Comparison of ENCODE assay signal across 26 cellular contexts in the genomic region with DNA sequence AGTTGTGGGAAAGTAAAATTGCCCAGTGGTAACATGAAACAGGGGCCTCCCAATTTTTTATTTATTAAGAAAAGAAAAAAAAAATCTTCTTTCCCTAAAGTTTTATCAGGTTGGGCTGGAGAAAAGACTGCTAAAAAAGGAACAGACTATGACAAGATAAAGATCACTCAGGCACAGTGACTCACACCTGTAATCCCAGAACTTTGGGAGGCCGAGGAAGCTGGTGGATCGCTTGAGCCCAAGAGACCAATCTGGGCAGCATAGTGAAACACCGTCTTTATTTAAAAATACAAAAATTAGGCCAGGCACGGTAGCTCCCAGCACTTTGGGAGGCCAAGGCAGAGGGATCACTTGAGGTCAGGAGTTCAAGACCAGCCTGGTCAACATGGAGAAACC.
"Had no signal": no experiment of that assay in that cellular context is flagged by ENCODE, and none has a peak within 500 bp of the region (broad histone marks: within the 10 kb centered on the region; RNA-seq: fewer than 3 reads in every experiment).

No MANE protein-coding gene starts in this region.

- H3K9me3 ChIP-seq: ascending aorta, esophagus squamous epithelium, neutrophil, ovary, psoas muscle, stomach, thyroid gland had no signal

- H3K36me3 Mint-ChIP-seq: activated naive CD8-positive, alpha-beta T cell; mesothelial cell of epicardium; naive B cell; stimulated activated naive B cell treated with anti-CD40 and anti-IgM and Interleukin-4, amounts not matched to agents 10 μg/mL and 1 μg/mL and 100 μg/mL, for 72 hours had no signal

- H3K27me3 ChIP-seq: ascending aorta, esophagus squamous epithelium, neutrophil, ovary, stomach, thyroid gland, upper lobe of right lung had no signal

- H3K27ac Mint-ChIP-seq: activated CD8-positive, alpha-beta T cell treated with anti-CD3 and anti-CD28 coated beads for 36 hours; activated naive CD8-positive, alpha-beta T cell; mesothelial cell of epicardium; naive B cell; nephron progenitor cell; stimulated activated naive B cell treated with anti-CD40 and anti-IgM and Interleukin-4, amounts not matched to agents 10 μg/mL and 1 μg/mL and 100 μg/mL, for 72 hours; T-helper 1 cell treated with Interleukin-12 subunit alpha and Interleukin-12 subunit beta and Interleukin-4 antibody, amounts not matched to agents 30 μg/mL and 1 μg/mL, for 36 hours had no signal

- DNase-seq: activated CD4-positive, alpha-beta T cell treated with anti-CD3 and anti-CD28 coated beads for 1 hour; activated CD4-positive, alpha-beta T cell treated with anti-CD3 and anti-CD28 coated beads, Interleukin-2, amount 50 U/mL, for 1 hour; activated CD8-positive, alpha-beta T cell treated with anti-CD3 and anti-CD28 coated beads for 36 hours; activated naive CD4-positive, alpha-beta T cell; activated T-cell treated with anti-CD3 and anti-CD28 coated beads, Interleukin-2, amount 50 U/mL, for 4 hours; central memory CD4-positive, alpha-beta T cell; dermis blood vessel endothelial cell; effector CD4-positive, alpha-beta T cell; esophagus squamous epithelium; left ventricle myocardium superior; naive B cell; nephron progenitor cell; ovary; stimulated activated CD4-positive, alpha-beta T cell treated with anti-CD3 and anti-CD28 coated beads, Interleukin-15, amount 100 ng/mL, for 24 hours; stimulated activated CD4-positive, alpha-beta T cell treated with anti-CD3 and anti-CD28 coated beads, Interleukin-2, amount 100 ng/mL, for 24 hours; stimulated activated naive B cell treated with anti-CD40 and anti-IgM and Interleukin-4, amounts not matched to agents 10 μg/mL and 1 μg/mL and 100 μg/mL, for 72 hours; T-helper 9 cell; thyroid gland; upper lobe of right lung had no signal

- H3K4me3 ChIP-seq: ascending aorta, esophagus squamous epithelium, ovary, psoas muscle, stomach, thyroid gland, upper lobe of right lung had no signal

- H3K27me3 Mint-ChIP-seq: activated CD8-positive, alpha-beta T cell treated with anti-CD3 and anti-CD28 coated beads for 36 hours; activated naive CD8-positive, alpha-beta T cell; stimulated activated naive B cell treated with anti-CD40 and anti-IgM and Interleukin-4, amounts not matched to agents 10 μg/mL and 1 μg/mL and 100 μg/mL, for 72 hours had no signal

- H3K4me1 ChIP-seq: psoas muscle, stomach, thyroid gland, upper lobe of right lung had no signal

- H3K27ac ChIP-seq: ascending aorta, neutrophil, ovary, psoas muscle, stomach, thyroid gland, upper lobe of right lung had no signal

- H3K36me3 ChIP-seq: ascending aorta, esophagus squamous epithelium, neutrophil, ovary, stomach, thyroid gland, upper lobe of right lung had no signal

- H3K4me3 Mint-ChIP-seq: activated CD8-positive, alpha-beta T cell treated with anti-CD3 and anti-CD28 coated beads for 36 hours; activated naive CD8-positive, alpha-beta T cell; activated T-cell treated with anti-CD3 and anti-CD28 coated beads, Interleukin-2, amount 50 U/mL, for 4 hours; mesothelial cell of epicardium; naive B cell; nephron progenitor cell; stimulated activated naive B cell treated with anti-CD40 and anti-IgM and Interleukin-4, amounts not matched to agents 10 μg/mL and 1 μg/mL and 100 μg/mL, for 72 hours; T-helper 1 cell treated with Interleukin-12 subunit alpha and Interleukin-12 subunit beta and Interleukin-4 antibody, amounts not matched to agents 30 μg/mL and 1 μg/mL, for 36 hours had no signal

- ATAC-seq: activated CD8-positive, alpha-beta T cell treated with anti-CD3 and anti-CD28 coated beads for 36 hours; activated T-cell treated with anti-CD3 and anti-CD28 coated beads, Interleukin-2, amount 50 U/mL, for 4 hours; left ventricle myocardium superior; psoas muscle; stimulated activated naive B cell treated with anti-CD40 and anti-IgM and Interleukin-4, amounts not matched to agents 10 μg/mL and 1 μg/mL and 100 μg/mL, for 72 hours; upper lobe of right lung had no signal

- H3K9me3 Mint-ChIP-seq: activated T-cell treated with anti-CD3 and anti-CD28 coated beads, Interleukin-2, amount 50 U/mL, for 4 hours; nephron progenitor cell; stimulated activated naive B cell treated with anti-CD40 and anti-IgM and Interleukin-4, amounts not matched to agents 10 μg/mL and 1 μg/mL and 100 μg/mL, for 72 hours; T-helper 1 cell treated with Interleukin-12 subunit alpha and Interleukin-12 subunit beta and Interleukin-4 antibody, amounts not matched to agents 30 μg/mL and 1 μg/mL, for 36 hours had no signal

- H3K4me1 Mint-ChIP-seq: naive B cell; nephron progenitor cell; stimulated activated naive B cell treated with anti-CD40 and anti-IgM and Interleukin-4, amounts not matched to agents 10 μg/mL and 1 μg/mL and 100 μg/mL, for 72 hours had no signal
